Comparison of ENCODE assay signal across 1 cellular context in the genomic region with DNA sequence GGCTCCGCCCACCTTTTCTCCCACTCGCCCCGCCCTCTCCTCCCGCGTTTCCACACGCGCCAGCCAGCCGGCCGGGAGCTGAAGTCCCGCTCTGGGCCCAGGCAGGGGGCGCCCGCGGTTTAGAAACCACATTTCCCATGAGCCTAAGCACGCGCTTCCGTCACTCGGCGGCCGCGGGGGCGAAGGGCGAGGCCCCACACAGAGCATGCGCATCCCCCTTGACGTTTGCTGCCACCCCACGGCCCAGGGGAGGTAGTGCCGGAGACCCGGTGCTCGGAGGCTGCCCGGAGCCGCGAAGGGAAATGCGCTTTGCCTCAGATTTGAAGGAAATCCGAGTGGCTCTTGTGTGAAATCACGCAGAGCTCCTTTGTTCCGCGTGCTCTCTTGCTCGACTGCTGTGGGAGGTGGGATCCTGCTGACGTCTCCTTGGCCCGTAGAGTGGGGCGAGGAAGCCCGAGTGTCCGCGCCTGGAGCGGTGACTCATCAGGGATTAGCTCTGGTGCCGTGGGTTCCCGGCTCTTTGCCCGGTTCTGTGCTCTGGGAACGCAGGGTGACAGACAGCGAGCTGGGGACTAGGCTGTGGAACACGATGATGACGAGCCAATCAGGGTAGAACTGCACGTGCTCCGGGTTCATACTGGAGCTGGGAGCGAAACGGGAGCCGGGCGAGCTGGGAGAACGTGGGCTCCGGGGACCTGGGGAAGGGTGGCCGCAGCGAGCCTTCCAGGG.
A peak's percentile ranks its signal among the peaks of the same experiment; 100 is the strongest.
TF ChIP-seq lines count a peak whose summit lies in the region.

No MANE protein-coding gene starts in this region.

TF ChIP-seq in K562, 482 proteins besides CTCF, POLR2A, EP300 and RAD21 (continued from another document):
- TF ChIP-seq, protein P1, sequence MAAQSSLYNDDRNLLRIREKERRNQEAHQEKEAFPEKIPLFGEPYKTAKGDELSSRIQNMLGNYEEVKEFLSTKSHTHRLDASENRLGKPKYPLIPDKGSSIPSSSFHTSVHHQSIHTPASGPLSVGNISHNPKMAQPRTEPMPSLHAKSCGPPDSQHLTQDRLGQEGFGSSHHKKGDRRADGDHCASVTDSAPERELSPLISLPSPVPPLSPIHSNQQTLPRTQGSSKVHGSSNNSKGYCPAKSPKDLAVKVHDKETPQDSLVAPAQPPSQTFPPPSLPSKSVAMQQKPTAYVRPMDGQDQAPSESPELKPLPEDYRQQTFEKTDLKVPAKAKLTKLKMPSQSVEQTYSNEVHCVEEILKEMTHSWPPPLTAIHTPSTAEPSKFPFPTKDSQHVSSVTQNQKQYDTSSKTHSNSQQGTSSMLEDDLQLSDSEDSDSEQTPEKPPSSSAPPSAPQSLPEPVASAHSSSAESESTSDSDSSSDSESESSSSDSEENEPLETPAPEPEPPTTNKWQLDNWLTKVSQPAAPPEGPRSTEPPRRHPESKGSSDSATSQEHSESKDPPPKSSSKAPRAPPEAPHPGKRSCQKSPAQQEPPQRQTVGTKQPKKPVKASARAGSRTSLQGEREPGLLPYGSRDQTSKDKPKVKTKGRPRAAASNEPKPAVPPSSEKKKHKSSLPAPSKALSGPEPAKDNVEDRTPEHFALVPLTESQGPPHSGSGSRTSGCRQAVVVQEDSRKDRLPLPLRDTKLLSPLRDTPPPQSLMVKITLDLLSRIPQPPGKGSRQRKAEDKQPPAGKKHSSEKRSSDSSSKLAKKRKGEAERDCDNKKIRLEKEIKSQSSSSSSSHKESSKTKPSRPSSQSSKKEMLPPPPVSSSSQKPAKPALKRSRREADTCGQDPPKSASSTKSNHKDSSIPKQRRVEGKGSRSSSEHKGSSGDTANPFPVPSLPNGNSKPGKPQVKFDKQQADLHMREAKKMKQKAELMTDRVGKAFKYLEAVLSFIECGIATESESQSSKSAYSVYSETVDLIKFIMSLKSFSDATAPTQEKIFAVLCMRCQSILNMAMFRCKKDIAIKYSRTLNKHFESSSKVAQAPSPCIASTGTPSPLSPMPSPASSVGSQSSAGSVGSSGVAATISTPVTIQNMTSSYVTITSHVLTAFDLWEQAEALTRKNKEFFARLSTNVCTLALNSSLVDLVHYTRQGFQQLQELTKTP (IDR thresholded peaks at IDR 0.05; ENCODE audit: low read depth in 1 of 2, partially characterized antibody in 2 of 2) = peak; percentile 76 to 98
- no peak for TF ChIP-seq ARID2 (IDR thresholded peaks at IDR 0.05)
- TF ChIP-seq, protein P2, sequence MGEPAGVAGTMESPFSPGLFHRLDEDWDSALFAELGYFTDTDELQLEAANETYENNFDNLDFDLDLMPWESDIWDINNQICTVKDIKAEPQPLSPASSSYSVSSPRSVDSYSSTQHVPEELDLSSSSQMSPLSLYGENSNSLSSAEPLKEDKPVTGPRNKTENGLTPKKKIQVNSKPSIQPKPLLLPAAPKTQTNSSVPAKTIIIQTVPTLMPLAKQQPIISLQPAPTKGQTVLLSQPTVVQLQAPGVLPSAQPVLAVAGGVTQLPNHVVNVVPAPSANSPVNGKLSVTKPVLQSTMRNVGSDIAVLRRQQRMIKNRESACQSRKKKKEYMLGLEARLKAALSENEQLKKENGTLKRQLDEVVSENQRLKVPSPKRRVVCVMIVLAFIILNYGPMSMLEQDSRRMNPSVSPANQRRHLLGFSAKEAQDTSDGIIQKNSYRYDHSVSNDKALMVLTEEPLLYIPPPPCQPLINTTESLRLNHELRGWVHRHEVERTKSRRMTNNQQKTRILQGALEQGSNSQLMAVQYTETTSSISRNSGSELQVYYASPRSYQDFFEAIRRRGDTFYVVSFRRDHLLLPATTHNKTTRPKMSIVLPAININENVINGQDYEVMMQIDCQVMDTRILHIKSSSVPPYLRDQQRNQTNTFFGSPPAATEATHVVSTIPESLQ (CRISPR knock-in tag; IDR thresholded peaks at IDR 0.05) = no peak
- TF ChIP-seq ZNF431 (CRISPR knock-in tag; IDR thresholded peaks at IDR 0.05) = peak; percentile 91
- TF ChIP-seq ZKSCAN8 (CRISPR knock-in tag; IDR thresholded peaks at IDR 0.05) = no peak
- TF ChIP-seq PCBP2 (IDR thresholded peaks at IDR 0.05; ENCODE audit: low read depth, low read length, poor library complexity, severe bottlenecking) = no peak
